Comparison of ENCODE assay signal across 19 cellular contexts in genomic region chr5:1787472-1788047, GRCh38. TPM values are rescaled to one million over a fixed set of nuclear protein-coding genes. Genes with fewer than 3 reads are reported as not detected.
DNase-seq lines count a peak whose midpoint lies in the region; ATAC-seq and TF ChIP-seq lines count a peak whose summit lies in the region.
"Had no signal": no experiment of that assay in that cellular context is flagged by ENCODE, and none has a peak within 500 bp of the region (broad histone marks: within the 10 kb centered on the region; RNA-seq: fewer than 3 reads in every experiment).

No MANE protein-coding gene starts in this region.

- no peaks in the 10 kb centered on the region for H3K27me3 ChIP-seq in H7 (ENCODE audit: control insufficient read depth, insufficient read depth, low read length)

- DNase-seq in H7 (peak; percentile 40), chondrocyte (ENCODE audit: low spot score) (peak; percentile 51), posterior vena cava (ENCODE audit: low spot score) (peak; percentile 60), T-helper 2 cell (no peak)
- no peak for DNase-seq in activated T-helper 1 cell treated with anti-CD3 and anti-CD28 coated beads, Interleukin-12 subunit alpha, Interleukin-12 subunit beta, Interleukin-2, Interleukin-4 antibody, amounts not matched to agents 30 ng/mL and 10 ng/mL and 1 ng/mL, durations not matched to agents 14 hours and 24 hours and 36 hours (ENCODE audit: low spot score)
- DNase-seq: AML-193, DMS79, HFFc6, Karpas-422, NCI-H1417 treated with DMSO at 0.1 percent for 48 hours, NCI-H1930, NCI-H345, NCI-H524 treated with DMSO at 0.1 percent for 48 hours, RPMI8226 had no signal

- CTCF ChIA-PET in HEK293 (lab: Yijun Ruan, JAX): interaction anchor here (2.4 kb wide), 1 partner anchor 24 kb away, joined by 9 read pairs; no protein-coding TSS in a partner anchor

- intact Hi-C loops in posterior vena cava (cut with DNase I): no loop called here
- intact Hi-C loops in activated T-helper 1 cell treated with anti-CD3 and anti-CD28 coated beads, Interleukin-12 subunit alpha, Interleukin-12 subunit beta, Interleukin-2, Interleukin-4 antibody, amounts not matched to agents 30 ng/mL and 10 ng/mL and 1 ng/mL, durations not matched to agents 14 hours and 24 hours and 36 hours (cut with micrococcal nuclease): no loop called here

- TF ChIP-seq CTCF in HEK293 (tag by site-specific recombination; IDR thresholded peaks at IDR 0.05) (no peak), chondrocyte (IDR thresholded peaks at IDR 0.05) (no peak)

- no peak for ATAC-seq in HG02678 (IDR thresholded peaks at IDR 0.05; ENCODE audit: unreplicated experiment)

- H3K36me3 ChIP-seq in H7 (replicated peaks; ENCODE audit: control insufficient read depth, insufficient read depth, low read length): no peaks in the 10 kb centered on the region
- H3K36me3 ChIP-seq in HEK293 (ENCODE audit: control insufficient read depth in 2 of 2, insufficient read depth in 1 of 2, low read length in 2 of 2): no peaks in the 10 kb centered on the region

- no peak overlapping the region for H3K27ac ChIP-seq in HEK293 (ENCODE audit: extremely low read depth, low read depth, low read length)
- H3K27ac ChIP-seq: C4-2B, HL-60 had no signal

- peaks cover 10% of the 10 kb centered on the region for H3K4me1 ChIP-seq in HEK293 (ENCODE audit: control insufficient read depth, insufficient read depth, low read length)

- no peak overlapping the region for H3K4me3 ChIP-seq in H7 (ENCODE audit: insufficient read depth, low read depth, low read length)
- no peak overlapping the region for H3K4me3 ChIP-seq in HEK293 (ENCODE audit: low read depth, low read length)

- no peak overlapping the region for H3K27ac Mint-ChIP-seq in chondrocyte (ENCODE audit: unreplicated experiment)
- no peak overlapping the region for H3K27ac Mint-ChIP-seq in activated T-helper 1 cell treated with anti-CD3 and anti-CD28 coated beads, Interleukin-12 subunit alpha, Interleukin-12 subunit beta, Interleukin-2, Interleukin-4 antibody, amounts not matched to agents 30 ng/mL and 10 ng/mL and 1 ng/mL, durations not matched to agents 14 hours and 24 hours and 36 hours
- H3K27ac Mint-ChIP-seq: HFFc6, IgD-negative memory B cell had no signal

- H3K4me1 Mint-ChIP-seq in chondrocyte (ENCODE audit: low read depth): peaks cover 10% of the 10 kb centered on the region
- H3K4me1 Mint-ChIP-seq in activated T-helper 1 cell treated with anti-CD3 and anti-CD28 coated beads, Interleukin-12 subunit alpha, Interleukin-12 subunit beta, Interleukin-2, Interleukin-4 antibody, amounts not matched to agents 30 ng/mL and 10 ng/mL and 1 ng/mL, durations not matched to agents 14 hours and 24 hours and 36 hours (ENCODE audit: low read depth): peaks cover 56% of the 10 kb centered on the region

- H3K9me3 ChIP-seq in HEK293 (ENCODE audit: control insufficient read depth, insufficient read depth, low read depth, low read length): no peaks in the 10 kb centered on the region

- no peaks in the 10 kb centered on the region for H3K9me3 Mint-ChIP-seq in chondrocyte (ENCODE audit: low read depth)
- H3K9me3 Mint-ChIP-seq in activated T-helper 1 cell treated with anti-CD3 and anti-CD28 coated beads, Interleukin-12 subunit alpha, Interleukin-12 subunit beta, Interleukin-2, Interleukin-4 antibody, amounts not matched to agents 30 ng/mL and 10 ng/mL and 1 ng/mL, durations not matched to agents 14 hours and 24 hours and 36 hours: no peaks in the 10 kb centered on the region
- H3K9me3 Mint-ChIP-seq: HFFc6 had no signal

- POLR2A ChIA-PET in HEK293 (lab: Yijun Ruan, JAX): no interaction called here

- H3K27me3 Mint-ChIP-seq in chondrocyte (ENCODE audit: low read depth): peaks cover 8% of the 10 kb centered on the region
- peaks cover 5% of the 10 kb centered on the region for H3K27me3 Mint-ChIP-seq in activated T-helper 1 cell treated with anti-CD3 and anti-CD28 coated beads, Interleukin-12 subunit alpha, Interleukin-12 subunit beta, Interleukin-2, Interleukin-4 antibody, amounts not matched to agents 30 ng/mL and 10 ng/mL and 1 ng/mL, durations not matched to agents 14 hours and 24 hours and 36 hours (ENCODE audit: insufficient read depth)

- no peak overlapping the region for H3K4me3 Mint-ChIP-seq in chondrocyte (ENCODE audit: unreplicated experiment)
- no peak overlapping the region for H3K4me3 Mint-ChIP-seq in activated T-helper 1 cell treated with anti-CD3 and anti-CD28 coated beads, Interleukin-12 subunit alpha, Interleukin-12 subunit beta, Interleukin-2, Interleukin-4 antibody, amounts not matched to agents 30 ng/mL and 10 ng/mL and 1 ng/mL, durations not matched to agents 14 hours and 24 hours and 36 hours
- H3K4me3 Mint-ChIP-seq: HFFc6, IgD-negative memory B cell had no signal

- H3K36me3 Mint-ChIP-seq in chondrocyte (ENCODE audit: low read depth): no peaks in the 10 kb centered on the region
- H3K36me3 Mint-ChIP-seq in activated T-helper 1 cell treated with anti-CD3 and anti-CD28 coated beads, Interleukin-12 subunit alpha, Interleukin-12 subunit beta, Interleukin-2, Interleukin-4 antibody, amounts not matched to agents 30 ng/mL and 10 ng/mL and 1 ng/mL, durations not matched to agents 14 hours and 24 hours and 36 hours (ENCODE audit: low read depth): peaks cover 2% of the 10 kb centered on the region

TF ChIP-seq in HEK293, 187 proteins besides CTCF, POLR2A, EP300 and RAD21:
- TF ChIP-seq SP2 (tag by site-specific recombination; IDR thresholded peaks at IDR 0.05) (0 out of 2 replicates have a peak, but pooled peaks have one; percentile 4), ZNF501 (tag by site-specific recombination; IDR thresholded peaks at IDR 0.05) (no peak)
TF ChIP-seq in HEK293: peak in this region for 1.

RNA-seq across cellular contexts. Expression of gene MRPL36, which starts 12.1 kb away (rescaled TPM):
- total RNA-seq in H7 (2014; rRNA removed; shearing (Covaris generic)): 49.4 and 83.8 TPM in 2 replicates
- total RNA-seq in chondrocyte (37.4 to 50.8 TPM (median 48.3 TPM) in 3 replicates), posterior vena cava (10 to 100 TPM; 29.4 to 32.4 TPM)
- total RNA-seq in activated T-helper 1 cell treated with anti-CD3 and anti-CD28 coated beads, Interleukin-12 subunit alpha, Interleukin-12 subunit beta, Interleukin-2, Interleukin-4 antibody, amounts not matched to agents 30 ng/mL and 10 ng/mL and 1 ng/mL, durations not matched to agents 14 hours and 24 hours and 36 hours: 109 and 118 TPM in 2 replicates

RNA-seq across cellular contexts. Expression of gene NDUFS6, which starts 13.6 kb away (rescaled TPM):
- total RNA-seq in H7 (2014; rRNA removed; shearing (Covaris generic)): 35.2 and 51.9 TPM in 2 replicates
- total RNA-seq in chondrocyte: 23.7 to 31.3 TPM (median 25.7 TPM) in 3 replicates
- total RNA-seq in posterior vena cava: 10 to 100 TPM; 25.4 to 25.8 TPM
- 40.3 and 41.5 TPM in 2 replicates for total RNA-seq in activated T-helper 1 cell treated with anti-CD3 and anti-CD28 coated beads, Interleukin-12 subunit alpha, Interleukin-12 subunit beta, Interleukin-2, Interleukin-4 antibody, amounts not matched to agents 30 ng/mL and 10 ng/mL and 1 ng/mL, durations not matched to agents 14 hours and 24 hours and 36 hours

Comparison
In these comparisons a context has a peak if more than half of its experiments do, and no peak if none do; other contexts are left out.
1. DNase-seq: peak in H7 (single experiment), chondrocyte (single experiment) and posterior vena cava (single experiment); none in activated T-helper 1 cell treated with anti-CD3 and anti-CD28 coated beads, Interleukin-12 subunit alpha, Interleukin-12 subunit beta, Interleukin-2, Interleukin-4 antibody, amounts not matched to agents 30 ng/mL and 10 ng/mL and 1 ng/mL, durations not matched to agents 14 hours and 24 hours and 36 hours (single experiment) and T-helper 2 cell (0 of 5).